In the genomic region with DNA sequence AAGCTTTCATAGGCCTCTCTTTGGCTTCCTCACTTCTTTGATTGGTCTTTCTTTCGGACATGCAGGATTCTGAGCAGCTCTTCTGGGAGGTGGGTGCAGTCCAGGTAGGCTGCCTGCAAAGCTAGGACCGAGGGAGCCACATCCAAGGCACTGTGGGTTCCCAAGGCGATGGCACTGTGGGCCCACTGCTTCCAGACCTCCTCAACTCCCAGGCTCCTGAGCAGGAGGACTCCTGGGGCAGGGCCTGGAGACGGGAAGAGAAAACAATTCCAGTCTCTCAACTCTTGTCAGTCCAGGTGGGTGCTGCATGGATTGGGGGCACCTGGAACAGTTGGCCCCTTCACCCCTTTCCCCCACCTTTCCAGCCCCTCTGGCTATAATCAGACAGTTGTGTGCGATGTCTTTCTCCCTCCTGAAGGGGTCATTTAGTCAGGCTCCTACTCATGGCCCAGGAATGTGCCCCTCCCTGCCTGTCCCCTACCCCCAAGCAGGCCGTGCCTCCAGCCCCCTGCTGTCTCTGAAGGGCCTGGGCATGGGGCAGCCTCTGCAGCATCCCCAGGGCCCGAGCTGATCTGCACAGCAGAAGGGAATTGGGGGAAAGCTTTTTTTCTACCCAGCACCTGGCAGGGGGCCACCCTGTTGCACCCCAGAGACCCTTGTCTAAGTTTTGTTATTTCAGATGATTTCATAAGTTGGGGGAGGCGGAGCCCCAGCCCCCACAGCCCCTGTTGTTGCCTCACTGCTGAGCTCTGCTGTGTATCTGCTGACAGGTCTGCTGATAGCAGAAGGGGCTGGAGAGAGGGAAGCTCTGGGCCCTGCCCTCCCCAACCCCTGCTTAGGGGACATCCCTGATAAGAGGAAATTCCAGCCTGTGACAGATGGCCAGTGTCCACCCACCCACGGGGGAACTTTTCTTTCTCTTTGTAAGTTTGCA, we compare ENCODE assay signal across 8 cellular contexts.
A peak's percentile ranks its signal among the peaks of the same experiment; 100 is the strongest.
DNase-seq lines count a peak whose midpoint lies in the region; ATAC-seq and TF ChIP-seq lines count a peak whose summit lies in the region.

No MANE protein-coding gene starts in this region.

- peak overlapping the region; percentile 87 for H3K4me2 ChIP-seq in Karpas-422 (ENCODE audit: low read depth, low read length, poor library complexity, severe bottlenecking)

- peaks cover 4% of the 10 kb centered on the region; the same call in 1 of the 2 replicates for H4K20me1 ChIP-seq in Karpas-422 (ENCODE audit: insufficient read depth, low read depth, low read length)

- H3K27me3 ChIP-seq in ACC112 (ENCODE audit: insufficient read depth, low read length) (no peaks in the 10 kb centered on the region), Karpas-422 (ENCODE audit: low read length) (no peaks in the 10 kb centered on the region)

- peaks cover 90% of the 10 kb centered on the region for H3K79me2 ChIP-seq in ACC112 (ENCODE audit: control insufficient read depth, insufficient read depth, low read length, unreplicated experiment)
- peaks cover 98% of the 10 kb centered on the region for H3K79me2 ChIP-seq in Karpas-422 (ENCODE audit: low read length)

- DNase-seq in Karpas-422 (peak; percentile 84), chondrocyte (ENCODE audit: low spot score) (no peak), NCI-H510A (lab: John Stamatoyannopoulos, UW) (no peak), ecto neural progenitor cell (ENCODE audit: low spot score) (no peak), foreskin melanocyte (no peak)

- H3K27ac ChIP-seq in ACC112 (ENCODE audit: low read depth, low read length) (peak overlapping the region; percentile 55), Karpas-422 (ENCODE audit: low read length) (peak overlapping the region; percentile 98), mesodermal cell (ENCODE audit: low read depth, low read length, severe bottlenecking) (peak overlapping the region; percentile 95)

- WGBS in mesodermal cell (ENCODE audit: insufficient coverage in 2 of 2), 2 experiments, result 14 to 32% methylated on average over 5 of the region's 9 CpGs

- peaks cover 8% of the 10 kb centered on the region for H3K36me3 Mint-ChIP-seq in chondrocyte (ENCODE audit: low read depth)

- H3K9me2 ChIP-seq in Karpas-422 (replicated peaks; ENCODE audit: insufficient read depth, low read length), result no peaks in the 10 kb centered on the region

- H3K27ac Mint-ChIP-seq in chondrocyte (ENCODE audit: unreplicated experiment), result peak overlapping the region; percentile 79

- H3K9me3 Mint-ChIP-seq in chondrocyte (ENCODE audit: low read depth), result peaks cover 4% of the 10 kb centered on the region

- peaks cover 6% of the 10 kb centered on the region; the same call in 1 of the 2 replicates for H3K36me3 ChIP-seq in ACC112 (ENCODE audit: insufficient read depth, low read length)
- peaks cover 4% of the 10 kb centered on the region; the same call in 1 of the 2 replicates for H3K36me3 ChIP-seq in Karpas-422 (ENCODE audit: insufficient read depth, low read length)
- peaks cover 38% of the 10 kb centered on the region for H3K36me3 ChIP-seq in mesodermal cell (ENCODE audit: control insufficient read depth, insufficient read depth, low read length)

- H3K4me1 ChIP-seq in ACC112 (ENCODE audit: control insufficient read depth, insufficient read depth, low read length, unreplicated experiment), result peaks cover 60% of the 10 kb centered on the region
- H3K4me1 ChIP-seq in Karpas-422 (ENCODE audit: low read length), result peaks cover 89% of the 10 kb centered on the region
- peaks cover 76% of the 10 kb centered on the region for H3K4me1 ChIP-seq in mesodermal cell (ENCODE audit: control insufficient read depth, insufficient read depth, low read length, poor library complexity, severe bottlenecking)

- H3K27me3 Mint-ChIP-seq in chondrocyte (ENCODE audit: low read depth), result no peaks in the 10 kb centered on the region

- H3K4me3 ChIP-seq in ACC112 (ENCODE audit: low read depth, low read length) (peak overlapping the region; percentile 42; the same call in 1 of the 2 replicates), Karpas-422 (ENCODE audit: low read length) (peak overlapping the region; percentile 62), mesodermal cell (ENCODE audit: extremely low read depth, insufficient read depth, low read length, poor library complexity, severe bottlenecking) (no peak overlapping the region)

- H3K9ac ChIP-seq in Karpas-422 (ENCODE audit: low read length), result peak overlapping the region; percentile 75

- H2AFZ ChIP-seq in ACC112 (ENCODE audit: low read length, unreplicated experiment) (no peak overlapping the region), Karpas-422 (ENCODE audit: low read length) (no peak overlapping the region)

- H3K4me3 Mint-ChIP-seq in chondrocyte (ENCODE audit: unreplicated experiment), result peak overlapping the region; percentile 19

- TF ChIP-seq CTCF in chondrocyte (IDR thresholded peaks at IDR 0.05), result no peak

- ATAC-seq in GM18861 (IDR thresholded peaks at IDR 0.05; ENCODE audit: unreplicated experiment), result no peak

- H3K9me3 ChIP-seq in Karpas-422 (ENCODE audit: low read length), result no peaks in the 10 kb centered on the region
- no peaks in the 10 kb centered on the region for H3K9me3 ChIP-seq in mesodermal cell (ENCODE audit: control insufficient read depth, low read length)

- H3K4me1 Mint-ChIP-seq in chondrocyte (ENCODE audit: low read depth), result peaks cover 84% of the 10 kb centered on the region
